9 cellular contexts compared by ENCODE assay signal in genomic region chr7:6256709-6257535, GRCh38. TPM values are rescaled to one million over a fixed set of nuclear protein-coding genes. Genes with fewer than 3 reads are reported as not detected.
A peak's percentile ranks its signal among the peaks of the same experiment; 100 is the strongest.
DNase-seq lines count a peak whose midpoint lies in the region; ATAC-seq, FAIRE-seq and TF ChIP-seq lines count a peak whose summit lies in the region.
"Had no signal": no experiment of that assay in that cellular context is flagged by ENCODE, and none has a peak within 500 bp of the region (broad histone marks: within the 10 kb centered on the region; RNA-seq: fewer than 3 reads in every experiment).

No MANE protein-coding gene starts in this region.

- no peak overlapping the region for H3K4me3 Mint-ChIP-seq in activated naive CD8-positive, alpha-beta T cell treated with anti-CD3 and anti-CD28 coated beads for 36 hours
- no peak overlapping the region for H3K4me3 Mint-ChIP-seq in mesothelial cell of epicardium

- H3K9me3 Mint-ChIP-seq in activated naive CD8-positive, alpha-beta T cell treated with anti-CD3 and anti-CD28 coated beads for 36 hours: no peaks in the 10 kb centered on the region
- H3K9me3 Mint-ChIP-seq in mesothelial cell of epicardium: no peaks in the 10 kb centered on the region

- H3K4me1 Mint-ChIP-seq in activated naive CD8-positive, alpha-beta T cell treated with anti-CD3 and anti-CD28 coated beads for 36 hours: peaks cover 31% of the 10 kb centered on the region
- H3K4me1 Mint-ChIP-seq in mesothelial cell of epicardium: peaks cover 63% of the 10 kb centered on the region

- ATAC-seq in GM21360 (IDR thresholded peaks at IDR 0.05; ENCODE audit: unreplicated experiment) (peak; percentile 76), HG03565 (IDR thresholded peaks at IDR 0.05; ENCODE audit: unreplicated experiment) (peak; percentile 66)

- no peaks in the 10 kb centered on the region for H3K36me3 Mint-ChIP-seq in activated naive CD8-positive, alpha-beta T cell treated with anti-CD3 and anti-CD28 coated beads for 36 hours
- no peaks in the 10 kb centered on the region for H3K36me3 Mint-ChIP-seq in mesothelial cell of epicardium

- no peak for TF ChIP-seq CTCF in mesothelial cell of epicardium (IDR thresholded peaks at IDR 0.05; ENCODE audit: unreplicated experiment)

- FAIRE-seq in RCC 7860 (lab: Jason Lieb, UNC): no peak
- FAIRE-seq: islet of Langerhans had no signal

- DNase-seq in ELR (ENCODE audit: low read depth) (peak; percentile 65), mesothelial cell of epicardium (ENCODE audit: low spot score in 2 of 2, unreplicated experiment in 2 of 2) (no peak), putamen (ENCODE audit: low spot score) (no peak), RCC 7860 (ENCODE audit: low spot score) (no peak), hippocampal formation (lab: John Stamatoyannopoulos, UW) (no peak)
- DNase-seq in activated naive CD8-positive, alpha-beta T cell treated with anti-CD3 and anti-CD28 coated beads for 36 hours: peak; percentile 44

- H3K27ac Mint-ChIP-seq in activated naive CD8-positive, alpha-beta T cell treated with anti-CD3 and anti-CD28 coated beads for 36 hours: no peak overlapping the region
- H3K27ac Mint-ChIP-seq in mesothelial cell of epicardium: peak overlapping the region; percentile 78

- H3K27me3 Mint-ChIP-seq in activated naive CD8-positive, alpha-beta T cell treated with anti-CD3 and anti-CD28 coated beads for 36 hours: no peaks in the 10 kb centered on the region
- no peaks in the 10 kb centered on the region for H3K27me3 Mint-ChIP-seq in mesothelial cell of epicardium (ENCODE audit: low read depth)

RNA-seq across cellular contexts. Expression of gene CYTH3, which starts 15.5 kb away (rescaled TPM):
- total RNA-seq in activated naive CD8-positive, alpha-beta T cell treated with anti-CD3 and anti-CD28 coated beads for 36 hours: 1 to 10 TPM; 1.7 to 2.0 TPM
- total RNA-seq in mesothelial cell of epicardium: 28.3 to 29.9 TPM (median 29.2 TPM) in 3 replicates

Comparison
In these comparisons a context has a peak if more than half of its experiments do, and no peak if none do; other contexts are left out.
1. DNase-seq: peak in ELR (single experiment) and activated naive CD8-positive, alpha-beta T cell treated with anti-CD3 and anti-CD28 coated beads for 36 hours (single experiment); none in mesothelial cell of epicardium (0 of 2), putamen (single experiment), RCC 7860 (single experiment) and hippocampal formation (0 of 2).